Comparison of ENCODE assay signal across 7 cellular contexts in genomic region chr19:13633109-13633508, GRCh38.
DNase-seq lines count a peak whose midpoint lies in the region; ATAC-seq and TF ChIP-seq lines count a peak whose summit lies in the region.

No MANE protein-coding gene starts in this region.

- H3K36me3 Mint-ChIP-seq in activated T-helper 2 cell treated with anti-CD3 and anti-CD28 coated beads, Interferon-gamma antibody, Interleukin-2, Interleukin-4, amounts not matched to agents 10 μg/mL and 5 μg/mL and 100 μg/mL, durations not matched to agents 14 hours and 24 hours and 36 hours (ENCODE audit: low read depth) = no peaks in the 10 kb centered on the region

- peak overlapping the region in 1 of 5 donors; percentile 29 for H3K27ac ChIP-seq in stomach

- no peaks in the 10 kb centered on the region for H3K4me1 Mint-ChIP-seq in activated T-helper 2 cell treated with anti-CD3 and anti-CD28 coated beads, Interferon-gamma antibody, Interleukin-2, Interleukin-4, amounts not matched to agents 10 μg/mL and 5 μg/mL and 100 μg/mL, durations not matched to agents 14 hours and 24 hours and 36 hours (ENCODE audit: low read depth)

- H3K9me3 Mint-ChIP-seq in activated T-helper 2 cell treated with anti-CD3 and anti-CD28 coated beads, Interferon-gamma antibody, Interleukin-2, Interleukin-4, amounts not matched to agents 10 μg/mL and 5 μg/mL and 100 μg/mL, durations not matched to agents 14 hours and 24 hours and 36 hours = no peaks in the 10 kb centered on the region

- ATAC-seq in HG03354 (IDR thresholded peaks at IDR 0.05; ENCODE audit: poor library complexity, severe bottlenecking, unreplicated experiment) = no peak

- peaks cover 0 to 19% (median 0%) of the 10 kb centered on the region in 3 donors for H3K27me3 ChIP-seq in stomach

- DNase-seq in M059J (ENCODE audit: low read depth) (peak; percentile 68), NCI-H748 (lab: John Stamatoyannopoulos, UW; ENCODE audit: unreplicated experiment) (peak; percentile 99), epidermal melanocyte (ENCODE audit: insufficient read length, low spot score) (peak; percentile 23), stomach (peak; percentile 56), D341Med (ENCODE audit: low spot score) (no peak)
- no peak for DNase-seq in activated T-helper 2 cell treated with anti-CD3 and anti-CD28 coated beads, Interferon-gamma antibody, Interleukin-2, Interleukin-4, amounts not matched to agents 10 μg/mL and 5 μg/mL and 100 μg/mL, durations not matched to agents 14 hours and 24 hours and 36 hours (ENCODE audit: low spot score)

- no peaks in the 10 kb centered on the region for H3K36me3 ChIP-seq in stomach

- TF ChIP-seq CTCF in stomach (IDR thresholded peaks at IDR 0.05) = no peak

- WGBS in stomach, 5 donors = 0 to 9% (median 6%) methylated on average over 6 of the region's 6 CpGs

- no peak for TF ChIP-seq POLR2A in stomach (IDR thresholded peaks at IDR 0.05)

- intact Hi-C loops in stomach (cut with DNase I; ENCODE audit: low total_unique reads) = no loop called here
- intact Hi-C loops in activated T-helper 2 cell treated with anti-CD3 and anti-CD28 coated beads, Interferon-gamma antibody, Interleukin-2, Interleukin-4, amounts not matched to agents 10 μg/mL and 5 μg/mL and 100 μg/mL, durations not matched to agents 14 hours and 24 hours and 36 hours (cut with micrococcal nuclease) = no loop called here

- no peaks in the 10 kb centered on the region for H3K27me3 Mint-ChIP-seq in activated T-helper 2 cell treated with anti-CD3 and anti-CD28 coated beads, Interferon-gamma antibody, Interleukin-2, Interleukin-4, amounts not matched to agents 10 μg/mL and 5 μg/mL and 100 μg/mL, durations not matched to agents 14 hours and 24 hours and 36 hours (ENCODE audit: low read depth)

- no peak overlapping the region for H3K4me3 Mint-ChIP-seq in activated T-helper 2 cell treated with anti-CD3 and anti-CD28 coated beads, Interferon-gamma antibody, Interleukin-2, Interleukin-4, amounts not matched to agents 10 μg/mL and 5 μg/mL and 100 μg/mL, durations not matched to agents 14 hours and 24 hours and 36 hours (ENCODE audit: low read depth)

- H3K27ac Mint-ChIP-seq in activated T-helper 2 cell treated with anti-CD3 and anti-CD28 coated beads, Interferon-gamma antibody, Interleukin-2, Interleukin-4, amounts not matched to agents 10 μg/mL and 5 μg/mL and 100 μg/mL, durations not matched to agents 14 hours and 24 hours and 36 hours = no peak overlapping the region

- peaks cover 0 to 12% (median 8%) of the 10 kb centered on the region in 4 donors for H3K4me1 ChIP-seq in stomach

- H3K9me3 ChIP-seq in stomach = peaks cover 0 to 10% (median 4%) of the 10 kb centered on the region in 4 donors

- no peak for TF ChIP-seq EP300 in stomach (IDR thresholded peaks at IDR 0.05)

- no peak overlapping the region for H3K4me3 ChIP-seq in stomach

Comparison
In these comparisons a context has a peak if more than half of its experiments do, and no peak if none do; other contexts are left out.
1. DNase-seq: peak in M059J (single experiment), NCI-H748 (single experiment), epidermal melanocyte (single experiment) and stomach (single experiment); none in D341Med (single experiment) and activated T-helper 2 cell treated with anti-CD3 and anti-CD28 coated beads, Interferon-gamma antibody, Interleukin-2, Interleukin-4, amounts not matched to agents 10 μg/mL and 5 μg/mL and 100 μg/mL, durations not matched to agents 14 hours and 24 hours and 36 hours (single experiment).